ENCODE assay signal across 27 cellular contexts in the genomic region with DNA sequence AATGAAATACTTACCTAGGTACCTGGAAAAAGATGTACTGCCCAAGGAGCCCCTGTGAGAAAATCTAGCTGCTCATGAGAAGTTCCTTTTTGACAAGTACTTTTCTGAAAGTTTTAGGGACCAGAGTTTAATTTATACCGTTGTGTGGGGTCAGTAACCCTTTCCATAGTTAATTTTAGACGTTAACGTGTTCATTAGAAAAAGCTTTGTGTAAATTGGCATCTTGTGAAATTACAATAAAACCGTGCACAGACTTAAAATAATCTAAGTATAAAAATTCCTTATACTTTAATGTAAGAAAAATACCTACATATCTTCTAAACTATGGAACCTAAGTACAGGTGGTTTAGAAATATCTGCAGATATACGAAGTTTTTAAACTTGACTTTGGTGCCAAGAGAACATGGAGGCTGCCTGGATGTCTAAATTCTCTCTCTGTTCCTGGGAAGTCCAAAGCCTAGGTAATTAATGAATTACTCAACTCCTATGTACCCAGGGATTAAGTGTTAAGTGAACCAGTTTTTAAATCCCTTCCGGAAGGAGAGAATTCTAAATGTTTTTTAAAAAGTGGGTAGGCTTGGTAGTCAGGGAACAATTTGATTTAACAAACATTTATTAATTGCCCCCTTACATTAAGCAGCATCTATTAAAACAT. TPM values are rescaled to one million over a fixed set of nuclear protein-coding genes. Genes with fewer than 3 reads are reported as not detected.
DNase-seq lines count a peak whose midpoint lies in the region; ATAC-seq and TF ChIP-seq lines count a peak whose summit lies in the region.
"Had no signal": no experiment of that assay in that cellular context is flagged by ENCODE, and none has a peak within 500 bp of the region (broad histone marks: within the 10 kb centered on the region; RNA-seq: fewer than 3 reads in every experiment).

No MANE protein-coding gene starts in this region.

- TF ChIP-seq CTCF in A673 (conservative IDR thresholded peaks at IDR 0.05; ENCODE audit: low read depth, low read length) (0 out of 2 replicates have a peak, but pooled peaks have one; percentile 5), Caco-2 (IDR thresholded peaks at IDR 0.05; ENCODE audit: insufficient read depth in 1 of 2, low read depth in 1 of 2, low read length in 1 of 2, severe bottlenecking in 1 of 2, unreplicated experiment in 1 of 2) (no peak), RWPE2 (IDR thresholded peaks at IDR 0.05; ENCODE audit: poor library complexity, severe bottlenecking) (peak; percentile 35)

- H3K36me3 ChIP-seq in A673 (ENCODE audit: insufficient read depth, low read length, poor library complexity, severe bottlenecking) = no peaks in the 10 kb centered on the region
- no peaks in the 10 kb centered on the region; the same call in 1 of the 2 replicates for H3K36me3 ChIP-seq in Caco-2 (ENCODE audit: control insufficient read depth, insufficient read depth, low read length)
- no peaks in the 10 kb centered on the region for H3K36me3 ChIP-seq in RWPE2 (ENCODE audit: low read depth)
- no peaks in the 10 kb centered on the region for H3K36me3 ChIP-seq in mucosa of stomach (ENCODE audit: control insufficient read depth, insufficient read depth, low read length)
- H3K36me3 ChIP-seq: uterus had no signal

- peak overlapping the region; percentile 86 for H3K27ac Mint-ChIP-seq in Caco-2 (ENCODE audit: unreplicated experiment)
- H3K27ac Mint-ChIP-seq: activated B cell treated with CpG ODN at 0.5 μM for 24 hours; activated CD4-positive, alpha-beta memory T cell treated with anti-CD3 and anti-CD28 coated beads, Interleukin-2, amount 10 ng/mL, durations not matched to agents 7 days and 5 days; activated naive CD8-positive, alpha-beta T cell treated with anti-CD3 and anti-CD28 coated beads, Interleukin-2, amount 10 ng/mL, durations not matched to agents 7 days and 5 days had no signal

- peak overlapping the region; percentile 57 for H3K4me3 Mint-ChIP-seq in Caco-2 (ENCODE audit: unreplicated experiment)
- H3K4me3 Mint-ChIP-seq: activated B cell treated with CpG ODN at 0.5 μM for 24 hours; activated CD4-positive, alpha-beta memory T cell treated with anti-CD3 and anti-CD28 coated beads, Interleukin-2, amount 10 ng/mL, durations not matched to agents 7 days and 5 days; activated naive CD8-positive, alpha-beta T cell treated with anti-CD3 and anti-CD28 coated beads, Interleukin-2, amount 10 ng/mL, durations not matched to agents 7 days and 5 days; CD4-positive, alpha-beta memory T cell had no signal

- no peaks in the 10 kb centered on the region for H3K36me3 Mint-ChIP-seq in Caco-2 (ENCODE audit: insufficient read depth, unreplicated experiment)
- H3K36me3 Mint-ChIP-seq: activated naive CD8-positive, alpha-beta T cell treated with anti-CD3 and anti-CD28 coated beads, Interleukin-2, amount 10 ng/mL, durations not matched to agents 7 days and 5 days; CD4-positive, alpha-beta memory T cell had no signal

- peak overlapping the region; percentile 6 for H3K9ac ChIP-seq in mucosa of stomach (ENCODE audit: low read length)

- intact Hi-C loops in A673 (cut with micrococcal nuclease; ENCODE audit: unreplicated experiment) = loop anchor here (5.0 kb wide), 1 partner anchor 83 kb away; no protein-coding TSS in a partner anchor
- intact Hi-C loops in Caco-2 (cut with micrococcal nuclease; ENCODE audit: unreplicated experiment) = loop anchor here (1.0 to 2.0 kb wide), 3 partner anchors 49 to 115 kb away; a partner anchor contains a TSS

- no peak overlapping the region for H3K27ac ChIP-seq in A673 (ENCODE audit: low read depth, low read length, poor library complexity, severe bottlenecking)
- H3K27ac ChIP-seq in RWPE2 (ENCODE audit: poor library complexity, severe bottlenecking) = no peak overlapping the region
- H3K27ac ChIP-seq: skin epidermis, uterus had no signal

- H3K4me1 ChIP-seq in A673 (ENCODE audit: insufficient read depth, low read length, poor library complexity, severe bottlenecking) (no peaks in the 10 kb centered on the region), Caco-2 (peaks cover 35% of the 10 kb centered on the region), RWPE2 (ENCODE audit: insufficient read depth, poor library complexity, severe bottlenecking) (no peaks in the 10 kb centered on the region), mucosa of stomach (ENCODE audit: control insufficient read depth, insufficient read depth, low read length) (peaks cover 18% of the 10 kb centered on the region)
- H3K4me1 ChIP-seq: uterus had no signal

- no peaks in the 10 kb centered on the region for H3K27me3 Mint-ChIP-seq in Caco-2 (ENCODE audit: insufficient read depth, unreplicated experiment)

- H3K4me1 Mint-ChIP-seq in Caco-2 (ENCODE audit: low read depth, unreplicated experiment) = peaks cover 24% of the 10 kb centered on the region
- H3K4me1 Mint-ChIP-seq: activated B cell treated with CpG ODN at 0.5 μM for 24 hours; activated CD4-positive, alpha-beta memory T cell treated with anti-CD3 and anti-CD28 coated beads, Interleukin-2, amount 10 ng/mL, durations not matched to agents 7 days and 5 days; activated naive CD8-positive, alpha-beta T cell treated with anti-CD3 and anti-CD28 coated beads, Interleukin-2, amount 10 ng/mL, durations not matched to agents 7 days and 5 days; CD4-positive, alpha-beta memory T cell had no signal

- no peak for ATAC-seq in RWPE2 (ENCODE audit: low read depth)
- no peak for ATAC-seq in GM18873 (IDR thresholded peaks at IDR 0.05; ENCODE audit: low FRiP score, unreplicated experiment)
- ATAC-seq: Right ventricle myocardium inferior had no signal

- BruUV-seq in A673 (replicated peaks; lab: Mats Ljungman, UMichigan) (no TSS peak), Caco-2 (replicated peaks; lab: Mats Ljungman, UMichigan) (no TSS peak)

- POLR2A ChIA-PET in A673 (lab: Charles Lee; ENCODE audit: low non-redundant PET) = no interaction called here
- POLR2A ChIA-PET in Caco-2 (lab: Charles Lee) = interaction anchor here (0.6 to 1.9 kb wide), 2 partner anchors 84 to 649 kb away, joined by 3 to 17 read pairs; no protein-coding TSS in a partner anchor

- H3K27me3 ChIP-seq in A673 (replicated peaks; ENCODE audit: insufficient read depth, low read depth, low read length, poor library complexity) = peaks cover 34% of the 10 kb centered on the region
- no peaks in the 10 kb centered on the region for H3K27me3 ChIP-seq in Caco-2 (replicated peaks; ENCODE audit: control insufficient read depth, insufficient read depth, low read length)
- peaks cover 19% of the 10 kb centered on the region for H3K27me3 ChIP-seq in RWPE2 (ENCODE audit: insufficient read depth, poor library complexity, severe bottlenecking)
- H3K27me3 ChIP-seq in mucosa of stomach (ENCODE audit: control insufficient read depth, insufficient read depth, low read length) = no peaks in the 10 kb centered on the region

- CTCF ChIA-PET in A673 (lab: Charles Lee) (interaction anchor here (0.5 to 1.0 kb wide), 3 partner anchors 84 to 927 kb away, joined by 3 to 18 read pairs (median 9); no protein-coding TSS in a partner anchor), Caco-2 (lab: Charles Lee) (interaction anchor here (0.7 to 1.9 kb wide), 9 partner anchors 9 to 115 kb away, joined by 3 to 49 read pairs (median 5); a partner anchor contains a TSS)

- H3K9me3 Mint-ChIP-seq in Caco-2 (ENCODE audit: unreplicated experiment) = no peaks in the 10 kb centered on the region
- H3K9me3 Mint-ChIP-seq: activated B cell treated with CpG ODN at 0.5 μM for 24 hours; activated CD4-positive, alpha-beta memory T cell treated with anti-CD3 and anti-CD28 coated beads, Interleukin-2, amount 10 ng/mL, durations not matched to agents 7 days and 5 days; activated naive CD8-positive, alpha-beta T cell treated with anti-CD3 and anti-CD28 coated beads, Interleukin-2, amount 10 ng/mL, durations not matched to agents 7 days and 5 days had no signal

- H3K9me3 ChIP-seq in A673 (ENCODE audit: low read depth, low read length, poor library complexity, severe bottlenecking) (no peaks in the 10 kb centered on the region), Caco-2 (no peaks in the 10 kb centered on the region), RWPE2 (ENCODE audit: severe bottlenecking) (no peaks in the 10 kb centered on the region), mucosa of stomach (ENCODE audit: control insufficient read depth, low read length) (no peaks in the 10 kb centered on the region)
- H3K9me3 ChIP-seq: uterus had no signal

- DNase-seq in A673 (ENCODE audit: low spot score) (no peak), Caco-2 (no peak), RWPE2 (ENCODE audit: low spot score) (no peak), NCI-H2081 treated with DMSO at 0.1 percent for 48 hours (lab: John Stamatoyannopoulos, UW) (no peak)
- no peak for DNase-seq in activated CD8-positive, alpha-beta memory T cell treated with anti-CD3 and anti-CD28 coated beads, Interleukin-2, amount 50 U/mL, for 4 hours
- DNase-seq: activated B cell treated with CpG ODN at 0.5 μM for 24 hours; activated CD4-positive, alpha-beta memory T cell treated with anti-CD3 and anti-CD28 coated beads, Interleukin-2, amount 10 ng/mL, durations not matched to agents 7 days and 5 days; activated effector memory CD4-positive, alpha-beta T cell treated with anti-CD3 and anti-CD28 coated beads, Interleukin-2, amount 50 U/mL, for 16 hours; activated naive CD8-positive, alpha-beta T cell treated with anti-CD3 and anti-CD28 coated beads, Interleukin-2, amount 10 ng/mL, durations not matched to agents 7 days and 5 days; CD4-positive, alpha-beta memory T cell; central memory CD4-positive, alpha-beta T cell; GOT3; NCI-H1694; NCI-H524 treated with DMSO at 0.1 percent for 48 hours; occipital lobe; substantia nigra; uterus had no signal

- no peak overlapping the region for H3K4me3 ChIP-seq in A673 (ENCODE audit: low read depth, low read length, poor library complexity, severe bottlenecking)
- H3K4me3 ChIP-seq in Caco-2 (ENCODE audit: low read depth, low read length) = no peak overlapping the region
- H3K4me3 ChIP-seq in RWPE2 (ENCODE audit: severe bottlenecking) = no peak overlapping the region
- H3K4me3 ChIP-seq in mucosa of stomach (ENCODE audit: low read length) = peak overlapping the region; percentile 15
- H3K4me3 ChIP-seq: lung, skin epidermis, uterus had no signal

RNA-seq across cellular contexts. Expression of a gene that starts 50.2 kb away (rescaled TPM):
- not detected in 2 replicates for total RNA-seq in A673 (2021)
- 3.7 and 3.9 TPM in 2 replicates for total RNA-seq in Caco-2 (2022)
- total RNA-seq: activated B cell treated with CpG ODN at 0.5 μM for 24 hours; activated CD4-positive, alpha-beta memory T cell treated with anti-CD3 and anti-CD28 coated beads, Interleukin-2, amount 10 ng/mL, durations not matched to agents 7 days and 5 days; activated naive CD8-positive, alpha-beta T cell treated with anti-CD3 and anti-CD28 coated beads, Interleukin-2, amount 10 ng/mL, durations not matched to agents 7 days and 5 days; astrocyte; CD4-positive, alpha-beta memory T cell; dermis blood vessel endothelial cell; endothelial cell of umbilical vein; kidney epithelial cell; lung; myocyte; occipital lobe; Right ventricle myocardium inferior; uterus had no signal

Comparison
In these comparisons a context has a peak if more than half of its experiments do, and no peak if none do; other contexts are left out.
1. CTCF ChIP-seq: peak in A673 (single experiment) and RWPE2 (single experiment); none in Caco-2 (0 of 2).